Comparison of ENCODE assay signal across 20 cellular contexts in genomic region chr7:101626069-101626671, GRCh38. TPM values are rescaled to one million over a fixed set of nuclear protein-coding genes. Genes with fewer than 3 reads are reported as not detected.
"Had no signal": no experiment of that assay in that cellular context is flagged by ENCODE, and none has a peak within 500 bp of the region (broad histone marks: within the 10 kb centered on the region; RNA-seq: fewer than 3 reads in every experiment).

No MANE protein-coding gene starts in this region.

- H3K36me3 Mint-ChIP-seq: activated naive CD4-positive, alpha-beta T cell treated with anti-CD3 and anti-CD28 coated beads, Interleukin-2, amount 50 U/mL, for 24 hours; memory B cell; WTC11 had no signal

- H3K27ac ChIP-seq: coronary artery, esophagus squamous epithelium, ovary, thyroid gland had no signal

- H3K27me3 ChIP-seq: ovary, thyroid gland had no signal

- H3K4me1 Mint-ChIP-seq: activated naive CD4-positive, alpha-beta T cell treated with anti-CD3 and anti-CD28 coated beads, Interleukin-2, amount 50 U/mL, for 24 hours; memory B cell had no signal

- H3K36me3 ChIP-seq: esophagus squamous epithelium, ovary, thyroid gland had no signal

- H3K4me3 Mint-ChIP-seq: activated CD8-positive, alpha-beta T cell treated with anti-CD3 and anti-CD28 coated beads for 36 hours; activated naive CD4-positive, alpha-beta T cell treated with anti-CD3 and anti-CD28 coated beads, Interleukin-2, amount 50 U/mL, for 24 hours; activated T-cell treated with anti-CD3 and anti-CD28 coated beads, Interleukin-2, amount 50 U/mL, for 4 hours; memory B cell; T-helper 17 cell; WTC11 had no signal

- H3K4me3 ChIP-seq: coronary artery, esophagus squamous epithelium, ovary, thyroid gland had no signal

- H3K9me3 Mint-ChIP-seq: activated CD8-positive, alpha-beta T cell treated with anti-CD3 and anti-CD28 coated beads for 36 hours; activated naive CD4-positive, alpha-beta T cell treated with anti-CD3 and anti-CD28 coated beads, Interleukin-2, amount 50 U/mL, for 24 hours; activated T-cell treated with anti-CD3 and anti-CD28 coated beads, Interleukin-2, amount 50 U/mL, for 4 hours; memory B cell; WTC11 had no signal

- DNase-seq: activated CD4-positive, alpha-beta T cell treated with anti-CD3 and anti-CD28 coated beads for 4 hours; activated CD8-positive, alpha-beta T cell treated with anti-CD3 and anti-CD28 coated beads for 36 hours; activated effector memory CD4-positive, alpha-beta T cell treated with anti-CD3 and anti-CD28 coated beads, Interleukin-2, amount 50 U/mL, for 16 hours; activated T-cell treated with anti-CD3 and anti-CD28 coated beads, Interleukin-2, amount 50 U/mL, for 4 hours; central memory CD4-positive, alpha-beta T cell; esophagus squamous epithelium; hypothalamus; kidney glomerular epithelial cell; left ventricle myocardium superior; ovary; stimulated activated CD4-positive, alpha-beta T cell treated with anti-CD3 and anti-CD28 coated beads, Interleukin-12 subunit alpha, Interleukin-12 subunit beta, amount 100 ng/mL, for 4 hours; stimulated activated CD4-positive, alpha-beta T cell treated with anti-CD3 and anti-CD28 coated beads, Interleukin-2, amount 100 ng/mL, for 24 hours; T-helper 17 cell; thyroid gland had no signal

- ATAC-seq: activated CD8-positive, alpha-beta T cell treated with anti-CD3 and anti-CD28 coated beads for 36 hours; activated T-cell treated with anti-CD3 and anti-CD28 coated beads, Interleukin-2, amount 50 U/mL, for 4 hours; left ventricle myocardium superior; T-helper 17 cell had no signal

- H3K27ac Mint-ChIP-seq: activated CD8-positive, alpha-beta T cell treated with anti-CD3 and anti-CD28 coated beads for 36 hours; activated naive CD4-positive, alpha-beta T cell treated with anti-CD3 and anti-CD28 coated beads, Interleukin-2, amount 50 U/mL, for 24 hours; memory B cell; T-helper 17 cell had no signal

RNA-seq across cellular contexts. Expression of gene MYL10, which starts 2.9 kb away (rescaled TPM):
- polyA plus RNA-seq: endothelial cell of umbilical vein, neural cell, ovary had no signal
